ENCODE assay signal across 18 cellular contexts in the genomic region with DNA sequence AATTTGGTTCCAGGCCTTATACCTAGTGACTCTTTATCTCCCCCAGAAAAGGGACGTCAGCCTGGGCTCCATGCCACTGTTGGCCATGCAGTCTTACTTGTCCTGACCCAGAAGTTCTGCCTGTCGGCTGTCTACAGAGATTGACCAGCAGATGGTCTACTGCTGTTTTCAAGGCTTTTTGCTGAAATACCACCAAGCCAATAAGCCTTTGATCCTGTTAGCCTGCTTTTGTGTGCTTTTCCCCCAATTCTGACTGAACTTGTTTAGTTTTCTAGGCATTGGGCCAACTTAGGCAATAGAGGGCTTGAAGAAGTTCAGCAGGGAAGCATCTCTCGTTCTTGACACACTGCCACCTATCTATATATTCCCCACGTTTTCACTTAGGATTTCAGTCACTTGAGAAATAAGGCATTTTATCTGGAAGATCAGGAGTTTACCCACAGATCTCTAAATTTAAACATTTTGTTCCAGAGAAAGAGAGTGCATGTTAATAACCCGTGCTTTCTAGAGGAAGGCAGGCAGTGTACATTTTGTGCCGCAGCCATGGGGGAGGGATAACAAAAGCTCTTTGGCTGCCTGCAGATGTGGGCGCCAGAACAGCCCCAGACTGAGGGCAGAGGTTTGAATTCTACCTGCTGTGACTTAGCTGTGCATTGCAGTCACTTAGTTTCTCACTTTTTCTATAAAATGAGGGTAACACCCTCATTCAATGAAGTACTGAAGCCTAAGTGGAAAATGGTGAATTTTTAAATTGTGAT. TPM values are rescaled to one million over a fixed set of nuclear protein-coding genes. Genes with fewer than 3 reads are reported as not detected.
DNase-seq lines count a peak whose midpoint lies in the region; ATAC-seq lines count a peak whose summit lies in the region.
"Had no signal": no experiment of that assay in that cellular context is flagged by ENCODE, and none has a peak within 500 bp of the region (broad histone marks: within the 10 kb centered on the region; RNA-seq: fewer than 3 reads in every experiment).

No MANE protein-coding gene starts in this region.

- H3K4me3 Mint-ChIP-seq in activated CD4-positive, alpha-beta memory T cell treated with anti-CD3 and anti-CD28 coated beads, Interleukin-2, amount 10 ng/mL, durations not matched to agents 7 days and 5 days, result no peak overlapping the region
- H3K4me3 Mint-ChIP-seq in activated CD4-positive, alpha-beta memory T cell treated with anti-CD3 and anti-CD28 coated beads for 36 hours, result no peak overlapping the region
- no peak overlapping the region for H3K4me3 Mint-ChIP-seq in stimulated activated memory B cell treated with anti-CD40 and anti-IgM and Interleukin-4, amounts not matched to agents 10 μg/mL and 1 μg/mL and 100 μg/mL, for 72 hours
- H3K4me3 Mint-ChIP-seq: activated CD4-positive, alpha-beta T cell treated with anti-CD3 and anti-CD28 coated beads, Interleukin-2, amount 10 ng/mL, durations not matched to agents 24 days and 14 days; activated T-cell treated with anti-CD3 and anti-CD28 coated beads, Interleukin-2, amount 50 U/mL, for 72 hours; CD8-positive, alpha-beta memory T cell had no signal

- POLR2A ChIA-PET in activated CD4-positive, alpha-beta memory T cell treated with anti-CD3 and anti-CD28 coated beads, Interleukin-2, amount 10 ng/mL, durations not matched to agents 7 days and 5 days (lab: Charles Lee), result interaction anchor here (1.3 kb wide), 1 partner anchor 12 kb away, joined by 6 read pairs; a partner anchor contains a TSS
- POLR2A ChIA-PET in activated CD4-positive, alpha-beta memory T cell treated with anti-CD3 and anti-CD28 coated beads for 36 hours (lab: Charles Lee), result interaction anchor here (0.6 kb wide), 1 partner anchor 151 kb away, joined by 3 read pairs; no protein-coding TSS in a partner anchor

- no peak for DNase-seq in activated CD4-positive, alpha-beta memory T cell treated with anti-CD3 and anti-CD28 coated beads, Interleukin-2, amount 10 ng/mL, durations not matched to agents 7 days and 5 days
- no peak for DNase-seq in activated CD4-positive, alpha-beta memory T cell treated with anti-CD3 and anti-CD28 coated beads for 36 hours
- DNase-seq in fibroblast of gingiva (ENCODE audit: low read depth) (peak; percentile 52), medulla oblongata (ENCODE audit: extremely low spot score) (peak; percentile 11), 8988T (no peak), COR-L47 (lab: John Stamatoyannopoulos, UW) (no peak)
- DNase-seq: activated CD4-positive, alpha-beta T cell treated with anti-CD3 and anti-CD28 coated beads, Interleukin-2, amount 10 ng/mL, durations not matched to agents 24 days and 14 days; activated T-cell treated with anti-CD3 and anti-CD28 coated beads, Interleukin-2, amount 50 U/mL, for 72 hours; CD8-positive, alpha-beta memory T cell; NCI-H1417 treated with DMSO at 0.1 percent for 48 hours; NCI-H446 treated with DMSO at 0.1 percent for 48 hours; stimulated activated CD4-positive, alpha-beta T cell treated with anti-CD3 and anti-CD28 coated beads, Interleukin-15, amount 100 ng/mL, for 24 hours; T-helper 9 cell had no signal

- CTCF ChIA-PET in activated CD4-positive, alpha-beta memory T cell treated with anti-CD3 and anti-CD28 coated beads, Interleukin-2, amount 10 ng/mL, durations not matched to agents 7 days and 5 days (lab: Charles Lee), result interaction anchor here (0.6 to 2.8 kb wide), 8 partner anchors 11 to 112 kb away, joined by 3 to 11 read pairs (median 6); a partner anchor contains a TSS
- CTCF ChIA-PET in activated CD4-positive, alpha-beta memory T cell treated with anti-CD3 and anti-CD28 coated beads for 36 hours (lab: Charles Lee), result interaction anchor here (1.5 to 4.7 kb wide), 3 partner anchors 69 to 112 kb away, joined by 5 to 17 read pairs (median 10); no protein-coding TSS in a partner anchor

- no peaks in the 10 kb centered on the region for H3K27me3 Mint-ChIP-seq in activated CD4-positive, alpha-beta memory T cell treated with anti-CD3 and anti-CD28 coated beads, Interleukin-2, amount 10 ng/mL, durations not matched to agents 7 days and 5 days
- H3K27me3 Mint-ChIP-seq in activated CD4-positive, alpha-beta memory T cell treated with anti-CD3 and anti-CD28 coated beads for 36 hours, result no peaks in the 10 kb centered on the region
- no peaks in the 10 kb centered on the region for H3K27me3 Mint-ChIP-seq in stimulated activated memory B cell treated with anti-CD40 and anti-IgM and Interleukin-4, amounts not matched to agents 10 μg/mL and 1 μg/mL and 100 μg/mL, for 72 hours
- H3K27me3 Mint-ChIP-seq: activated CD4-positive, alpha-beta T cell treated with anti-CD3 and anti-CD28 coated beads, Interleukin-2, amount 10 ng/mL, durations not matched to agents 24 days and 14 days; CD8-positive, alpha-beta memory T cell had no signal

- H3K9me3 Mint-ChIP-seq in activated CD4-positive, alpha-beta memory T cell treated with anti-CD3 and anti-CD28 coated beads, Interleukin-2, amount 10 ng/mL, durations not matched to agents 7 days and 5 days, result no peaks in the 10 kb centered on the region
- no peaks in the 10 kb centered on the region for H3K9me3 Mint-ChIP-seq in activated CD4-positive, alpha-beta memory T cell treated with anti-CD3 and anti-CD28 coated beads for 36 hours
- no peaks in the 10 kb centered on the region for H3K9me3 Mint-ChIP-seq in stimulated activated memory B cell treated with anti-CD40 and anti-IgM and Interleukin-4, amounts not matched to agents 10 μg/mL and 1 μg/mL and 100 μg/mL, for 72 hours
- H3K9me3 Mint-ChIP-seq: activated CD4-positive, alpha-beta T cell treated with anti-CD3 and anti-CD28 coated beads, Interleukin-2, amount 10 ng/mL, durations not matched to agents 24 days and 14 days; activated T-cell treated with anti-CD3 and anti-CD28 coated beads, Interleukin-2, amount 50 U/mL, for 72 hours; CD8-positive, alpha-beta memory T cell had no signal

- H3K36me3 Mint-ChIP-seq in activated CD4-positive, alpha-beta memory T cell treated with anti-CD3 and anti-CD28 coated beads, Interleukin-2, amount 10 ng/mL, durations not matched to agents 7 days and 5 days (ENCODE audit: low read depth), result peaks cover 51% of the 10 kb centered on the region
- peaks cover 29% of the 10 kb centered on the region for H3K36me3 Mint-ChIP-seq in activated CD4-positive, alpha-beta memory T cell treated with anti-CD3 and anti-CD28 coated beads for 36 hours
- peaks cover 39% of the 10 kb centered on the region for H3K36me3 Mint-ChIP-seq in stimulated activated memory B cell treated with anti-CD40 and anti-IgM and Interleukin-4, amounts not matched to agents 10 μg/mL and 1 μg/mL and 100 μg/mL, for 72 hours

- no peaks in the 10 kb centered on the region for H3K4me1 Mint-ChIP-seq in activated CD4-positive, alpha-beta memory T cell treated with anti-CD3 and anti-CD28 coated beads, Interleukin-2, amount 10 ng/mL, durations not matched to agents 7 days and 5 days
- no peaks in the 10 kb centered on the region for H3K4me1 Mint-ChIP-seq in activated CD4-positive, alpha-beta memory T cell treated with anti-CD3 and anti-CD28 coated beads for 36 hours (ENCODE audit: low read depth)
- H3K4me1 Mint-ChIP-seq in stimulated activated memory B cell treated with anti-CD40 and anti-IgM and Interleukin-4, amounts not matched to agents 10 μg/mL and 1 μg/mL and 100 μg/mL, for 72 hours, result no peaks in the 10 kb centered on the region
- H3K4me1 Mint-ChIP-seq: activated CD4-positive, alpha-beta T cell treated with anti-CD3 and anti-CD28 coated beads, Interleukin-2, amount 10 ng/mL, durations not matched to agents 24 days and 14 days had no signal

- no peak for ATAC-seq in stimulated activated memory B cell treated with anti-CD40 and anti-IgM and Interleukin-4, amounts not matched to agents 10 μg/mL and 1 μg/mL and 100 μg/mL, for 72 hours
- ATAC-seq in HG02571 (IDR thresholded peaks at IDR 0.05; ENCODE audit: unreplicated experiment), result no peak
- ATAC-seq: activated T-cell treated with anti-CD3 and anti-CD28 coated beads, Interleukin-2, amount 50 U/mL, for 72 hours; HCT116; K562 had no signal

- intact Hi-C loops in activated CD4-positive, alpha-beta memory T cell treated with anti-CD3 and anti-CD28 coated beads for 36 hours (cut with micrococcal nuclease), result no loop called here

- H3K27ac Mint-ChIP-seq in activated CD4-positive, alpha-beta memory T cell treated with anti-CD3 and anti-CD28 coated beads, Interleukin-2, amount 10 ng/mL, durations not matched to agents 7 days and 5 days, result peak overlapping the region; percentile 21
- H3K27ac Mint-ChIP-seq in activated CD4-positive, alpha-beta memory T cell treated with anti-CD3 and anti-CD28 coated beads for 36 hours, result no peak overlapping the region
- H3K27ac Mint-ChIP-seq in stimulated activated memory B cell treated with anti-CD40 and anti-IgM and Interleukin-4, amounts not matched to agents 10 μg/mL and 1 μg/mL and 100 μg/mL, for 72 hours, result peak overlapping the region; percentile 20
- H3K27ac Mint-ChIP-seq: activated CD4-positive, alpha-beta T cell treated with anti-CD3 and anti-CD28 coated beads, Interleukin-2, amount 10 ng/mL, durations not matched to agents 24 days and 14 days; activated T-cell treated with anti-CD3 and anti-CD28 coated beads, Interleukin-2, amount 50 U/mL, for 72 hours had no signal

RNA-seq across cellular contexts. Expression of a gene that starts 12.3 kb away (rescaled TPM):
- 100 to 1,000 TPM; 132 to 142 TPM for total RNA-seq in activated CD4-positive, alpha-beta memory T cell treated with anti-CD3 and anti-CD28 coated beads, Interleukin-2, amount 10 ng/mL, durations not matched to agents 7 days and 5 days
- 100 to 1,000 TPM; 136 to 151 TPM for total RNA-seq in activated CD4-positive, alpha-beta memory T cell treated with anti-CD3 and anti-CD28 coated beads for 36 hours

RNA-seq across cellular contexts. Expression of a gene that starts 27.5 kb away (rescaled TPM):
- total RNA-seq in activated CD4-positive, alpha-beta memory T cell treated with anti-CD3 and anti-CD28 coated beads, Interleukin-2, amount 10 ng/mL, durations not matched to agents 7 days and 5 days, result 10 to 100 TPM; 43.5 to 44.1 TPM
- total RNA-seq in activated CD4-positive, alpha-beta memory T cell treated with anti-CD3 and anti-CD28 coated beads for 36 hours, result 10 to 100 TPM; 63.0 to 63.9 TPM

RNA-seq across cellular contexts. Expression of a gene that starts 28.2 kb away (rescaled TPM):
- total RNA-seq in activated CD4-positive, alpha-beta memory T cell treated with anti-CD3 and anti-CD28 coated beads, Interleukin-2, amount 10 ng/mL, durations not matched to agents 7 days and 5 days, result 10 to 100 TPM; 12.2 to 14.0 TPM
- total RNA-seq in activated CD4-positive, alpha-beta memory T cell treated with anti-CD3 and anti-CD28 coated beads for 36 hours, result 10 to 100 TPM; 11.2 to 11.5 TPM

RNA-seq across cellular contexts. Expression of a gene that starts 34.0 kb away (rescaled TPM):
- 1 to 10 TPM; 7.4 to 8.1 TPM for total RNA-seq in activated CD4-positive, alpha-beta memory T cell treated with anti-CD3 and anti-CD28 coated beads, Interleukin-2, amount 10 ng/mL, durations not matched to agents 7 days and 5 days
- 10 to 100 TPM in 1 of 2 experiments, 1 to 10 TPM in 1; 9.3 to 10.1 TPM for total RNA-seq in activated CD4-positive, alpha-beta memory T cell treated with anti-CD3 and anti-CD28 coated beads for 36 hours
- total RNA-seq: A172 had no signal

RNA-seq across cellular contexts. Expression of a gene that starts 34.0 kb away (rescaled TPM):
- total RNA-seq in activated CD4-positive, alpha-beta memory T cell treated with anti-CD3 and anti-CD28 coated beads, Interleukin-2, amount 10 ng/mL, durations not matched to agents 7 days and 5 days, result 1 to 10 TPM; 2.9 to 4.3 TPM
- 1 to 10 TPM; 2.2 to 2.5 TPM for total RNA-seq in activated CD4-positive, alpha-beta memory T cell treated with anti-CD3 and anti-CD28 coated beads for 36 hours
- total RNA-seq: A172 had no signal

Comparison
In these comparisons a context has a peak if more than half of its experiments do, and no peak if none do; other contexts are left out.
1. DNase-seq: peak in fibroblast of gingiva (single experiment) and medulla oblongata (single experiment); none in activated CD4-positive, alpha-beta memory T cell treated with anti-CD3 and anti-CD28 coated beads, Interleukin-2, amount 10 ng/mL, durations not matched to agents 7 days and 5 days (single experiment), activated CD4-positive, alpha-beta memory T cell treated with anti-CD3 and anti-CD28 coated beads for 36 hours (single experiment), 8988T (single experiment) and COR-L47 (single experiment).